9 cellular contexts compared by ENCODE assay signal in the genomic region with DNA sequence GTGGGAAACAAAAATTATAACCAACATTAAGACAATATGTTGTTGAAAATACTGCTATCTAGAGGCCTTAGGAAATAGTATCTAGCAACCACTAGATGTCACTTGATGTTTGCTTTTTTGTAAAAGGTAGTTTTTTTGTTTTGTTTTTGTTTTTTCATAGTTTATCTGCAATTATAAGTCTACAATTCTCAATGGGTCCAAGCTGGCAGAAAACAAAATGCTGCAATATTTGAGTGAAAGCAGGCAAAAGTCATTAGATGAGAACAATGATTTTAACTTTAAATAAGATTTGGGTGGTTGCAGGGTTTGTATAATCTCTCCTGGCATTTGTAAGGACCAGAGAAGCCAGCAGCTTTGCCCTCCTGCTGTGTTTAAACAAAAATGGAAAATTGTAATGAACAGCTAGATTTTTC. TPM values are rescaled to one million over a fixed set of nuclear protein-coding genes. Genes with fewer than 3 reads are reported as not detected.
DNase-seq lines count a peak whose midpoint lies in the region; ATAC-seq and TF ChIP-seq lines count a peak whose summit lies in the region.
"Had no signal": no experiment of that assay in that cellular context is flagged by ENCODE, and none has a peak within 500 bp of the region (broad histone marks: within the 10 kb centered on the region; RNA-seq: fewer than 3 reads in every experiment).

No MANE protein-coding gene starts in this region.

- no peak for ATAC-seq in naive thymus-derived CD4-positive, alpha-beta T cell
- no peak for ATAC-seq in HG03139 (IDR thresholded peaks at IDR 0.05; ENCODE audit: unreplicated experiment)

- H3K36me3 ChIP-seq in muscle layer of duodenum (ENCODE audit: control insufficient read depth in 1 of 2, insufficient read depth in 2 of 2, low read length in 2 of 2) = no peaks in the 10 kb centered on the region
- H3K36me3 ChIP-seq in naive thymus-derived CD4-positive, alpha-beta T cell (ENCODE audit: control insufficient read depth in 2 of 3, insufficient read depth in 3 of 3, low read length in 3 of 3) = no peaks in the 10 kb centered on the region

- POLR2A ChIA-PET in naive thymus-derived CD4-positive, alpha-beta T cell (lab: Charles Lee) = no interaction called here

- no peak overlapping the region for H3K27ac Mint-ChIP-seq in naive thymus-derived CD4-positive, alpha-beta T cell

- peak; percentile 52 for TF ChIP-seq CTCF in coronary artery (IDR thresholded peaks at IDR 0.05)

- no peaks in the 10 kb centered on the region for H3K9me3 ChIP-seq in muscle layer of duodenum (ENCODE audit: control insufficient read depth in 1 of 2, low read length in 2 of 2)
- H3K9me3 ChIP-seq in naive thymus-derived CD4-positive, alpha-beta T cell (ENCODE audit: control insufficient read depth in 2 of 3, low read length in 3 of 3) = no peaks in the 10 kb centered on the region

- H3K27me3 Mint-ChIP-seq in naive thymus-derived CD4-positive, alpha-beta T cell = no peaks in the 10 kb centered on the region
- H3K27me3 Mint-ChIP-seq: activated naive CD4-positive, alpha-beta T cell treated with anti-CD3 and anti-CD28 coated beads, Interleukin-2, amount 50 U/mL, for 24 hours had no signal

- peak; percentile 71 for DNase-seq in NCI-H2171 treated with DMSO at 0.1 percent for 48 hours (lab: John Stamatoyannopoulos, UW)
- no peak for DNase-seq in NCI-H2171 (lab: John Stamatoyannopoulos, UW)
- DNase-seq in NCI-H2227 treated with DMSO at 0.1 percent for 48 hours (lab: John Stamatoyannopoulos, UW) = peak; percentile 2
- no peak for DNase-seq in coronary artery (ENCODE audit: low spot score)
- DNase-seq in naive thymus-derived CD4-positive, alpha-beta T cell = no peak
- no peak for DNase-seq in NCI-H128 (lab: John Stamatoyannopoulos, UW; ENCODE audit: unreplicated experiment)

- H3K36me3 Mint-ChIP-seq in naive thymus-derived CD4-positive, alpha-beta T cell = no peaks in the 10 kb centered on the region
- H3K36me3 Mint-ChIP-seq: activated naive CD4-positive, alpha-beta T cell treated with anti-CD3 and anti-CD28 coated beads, Interleukin-2, amount 50 U/mL, for 24 hours had no signal

- H3K4me3 Mint-ChIP-seq in naive thymus-derived CD4-positive, alpha-beta T cell = no peak overlapping the region
- H3K4me3 Mint-ChIP-seq: activated naive CD4-positive, alpha-beta T cell treated with anti-CD3 and anti-CD28 coated beads, Interleukin-2, amount 50 U/mL, for 24 hours had no signal

- H3K9me3 Mint-ChIP-seq in naive thymus-derived CD4-positive, alpha-beta T cell = no peaks in the 10 kb centered on the region

- H3K4me3 ChIP-seq in coronary artery = no peak overlapping the region
- H3K4me3 ChIP-seq in muscle layer of duodenum (ENCODE audit: low read depth in 1 of 2, low read length in 2 of 2) = no peak overlapping the region
- H3K4me3 ChIP-seq in naive thymus-derived CD4-positive, alpha-beta T cell (ENCODE audit: low read length) = no peak overlapping the region

- H3K4me1 Mint-ChIP-seq in naive thymus-derived CD4-positive, alpha-beta T cell = peaks cover 0 to 11% (median 8%) of the 10 kb centered on the region in 7 donors

- no peaks in the 10 kb centered on the region for H3K27me3 ChIP-seq in muscle layer of duodenum (ENCODE audit: low read depth, low read length)
- no peaks in the 10 kb centered on the region for H3K27me3 ChIP-seq in naive thymus-derived CD4-positive, alpha-beta T cell (ENCODE audit: control insufficient read depth in 2 of 2, insufficient read depth in 2 of 2, low read length in 2 of 2)

- H3K4me1 ChIP-seq in muscle layer of duodenum (ENCODE audit: control insufficient read depth in 1 of 2, insufficient read depth in 2 of 2, low read length in 2 of 2) = peaks cover 5 to 7% of the 10 kb centered on the region in 2 donors
- H3K4me1 ChIP-seq in naive thymus-derived CD4-positive, alpha-beta T cell (ENCODE audit: control insufficient read depth in 2 of 2, insufficient read depth in 2 of 2, low read length in 2 of 2) = no peaks in the 10 kb centered on the region

- CTCF ChIA-PET in naive thymus-derived CD4-positive, alpha-beta T cell (lab: Charles Lee) = interaction anchor here (0.6 kb wide), 1 partner anchor 535 kb away, joined by 3 read pairs; no protein-coding TSS in a partner anchor

- intact Hi-C loops in naive thymus-derived CD4-positive, alpha-beta T cell (cut with micrococcal nuclease) = loop anchor here in 1 of 2 donors (2.0 to 5.0 kb wide), 4 partner anchors 443 to 1063 kb away; no protein-coding TSS in a partner anchor

- H3K27ac ChIP-seq in coronary artery (peak overlapping the region in 1 of 2 donors; percentile 29), muscle layer of duodenum (ENCODE audit: low read length) (peak overlapping the region; percentile 8)
- no peak overlapping the region for H3K27ac ChIP-seq in naive thymus-derived CD4-positive, alpha-beta T cell (ENCODE audit: low read depth, low read length)

RNA-seq across cellular contexts. Expression of gene DUT, which starts 27.0 kb away (rescaled TPM):
- total RNA-seq in naive thymus-derived CD4-positive, alpha-beta T cell = 100 to 1,000 TPM in 3 of 5 experiments, 10 to 100 TPM in 2; 54.7 to 219 (median 116) TPM
- 100 to 1,000 TPM; 115 to 134 TPM for polyA plus RNA-seq in naive thymus-derived CD4-positive, alpha-beta T cell

Comparison
In these comparisons a context has a peak if more than half of its experiments do, and no peak if none do; other contexts are left out.
1. DNase-seq: peak in NCI-H2171 treated with DMSO at 0.1 percent for 48 hours (single experiment) and NCI-H2227 treated with DMSO at 0.1 percent for 48 hours (single experiment); none in NCI-H2171 (single experiment), coronary artery (single experiment), naive thymus-derived CD4-positive, alpha-beta T cell (0 of 9) and NCI-H128 (single experiment).